In genomic region chr5:112119527-112119926, GRCh38 we compare ENCODE assay signal across 24 cellular contexts.
DNase-seq lines count a peak whose midpoint lies in the region; ATAC-seq, FAIRE-seq and TF ChIP-seq lines count a peak whose summit lies in the region.
"Had no signal": no experiment of that assay in that cellular context is flagged by ENCODE, and none has a peak within 500 bp of the region (broad histone marks: within the 10 kb centered on the region; RNA-seq: fewer than 3 reads in every experiment).

No MANE protein-coding gene starts in this region.

- BruUV-seq in HepG2 (replicated peaks; lab: Mats Ljungman, UMichigan): no TSS peak

- H3K4me3 ChIP-seq in HepG2 (replicated peaks in 1 of 3; ENCODE audit: insufficient read depth in 1 of 3, low read depth in 2 of 3, low read length in 3 of 3) (no peak overlapping the region), right lobe of liver (no peak overlapping the region)
- H3K4me3 ChIP-seq: A549, body of pancreas, lower lobe of right lung had no signal

- no peak for DNase-seq in HepG2 (ENCODE audit: low spot score)
- DNase-seq in right lobe of liver: no peak
- DNase-seq in KG1 (lab: John Stamatoyannopoulos, UW): peak; percentile 6
- peak; percentile 56 for DNase-seq in SIG-M5 (lab: John Stamatoyannopoulos, UW)
- DNase-seq in stimulated activated naive B cell treated with anti-CD40 and anti-IgM and Interleukin-4, amounts not matched to agents 10 μg/mL and 1 μg/mL and 100 μg/mL, for 72 hours: no peak
- no peak for DNase-seq in GM13977 (ENCODE audit: low spot score)
- DNase-seq in NCI-H1092 treated with DMSO at 0.1 percent for 48 hours (lab: John Stamatoyannopoulos, UW): no peak
- DNase-seq in cerebellar nuclear complex (lab: John Stamatoyannopoulos, UW): no peak
- DNase-seq: activated CD8-positive, alpha-beta memory T cell treated with anti-CD3 and anti-CD28 coated beads, Interleukin-2, amount 50 U/mL, for 48 hours; activated naive CD4-positive, alpha-beta T cell treated with anti-CD3 and anti-CD28 coated beads for 36 hours; body of pancreas; CD4-positive, alpha-beta T cell; cortex of kidney; EL; lower lobe of right lung; NCI-H345 had no signal

- TF ChIP-seq EP300 in HepG2 (IDR thresholded peaks at IDR 0.05; ENCODE audit: low read depth in 2 of 2, low read length in 2 of 2): no peak
- TF ChIP-seq EP300 in HepG2 (CRISPR knock-in tag; IDR thresholded peaks at IDR 0.05; ENCODE audit: borderline replicate concordance): no peak

- intact Hi-C loops in HepG2 (cut with micrococcal nuclease; ENCODE audit: unreplicated experiment) (no loop called here), right lobe of liver (cut with DNase I) (no loop called here)

- H3K4me1 ChIP-seq in HepG2 (ENCODE audit: insufficient read depth, low read length): no peaks in the 10 kb centered on the region
- H3K4me1 ChIP-seq in right lobe of liver: no peaks in the 10 kb centered on the region
- H3K4me1 ChIP-seq: A549, body of pancreas had no signal

- H3K36me3 ChIP-seq in HepG2 (replicated peaks in 1 of 2; ENCODE audit: control insufficient read depth in 1 of 2, insufficient read depth in 2 of 2, low read length in 2 of 2): no peaks in the 10 kb centered on the region
- no peaks in the 10 kb centered on the region for H3K36me3 ChIP-seq in right lobe of liver
- H3K36me3 ChIP-seq: lower lobe of right lung had no signal

- H2AFZ ChIP-seq in HepG2 (ENCODE audit: low read length): no peak overlapping the region

- no peaks in the 10 kb centered on the region for H3K79me2 ChIP-seq in HepG2 (ENCODE audit: insufficient read depth, low read length)

- peaks cover 0 to 9% of the 10 kb centered on the region in 2 donors for H3K9me3 Mint-ChIP-seq in stimulated activated naive B cell treated with anti-CD40 and anti-IgM and Interleukin-4, amounts not matched to agents 10 μg/mL and 1 μg/mL and 100 μg/mL, for 72 hours

- no peak overlapping the region for H3K4me2 ChIP-seq in HepG2 (ENCODE audit: low read depth, low read length)
- H3K4me2 ChIP-seq: A549 had no signal

- H3K27ac Mint-ChIP-seq in stimulated activated naive B cell treated with anti-CD40 and anti-IgM and Interleukin-4, amounts not matched to agents 10 μg/mL and 1 μg/mL and 100 μg/mL, for 72 hours: no peak overlapping the region
- H3K27ac Mint-ChIP-seq: activated naive CD4-positive, alpha-beta T cell treated with anti-CD3 and anti-CD28 coated beads for 36 hours; CD4-positive, alpha-beta T cell; progenitor cell of endocrine pancreas; stimulated activated naive CD8-positive, alpha-beta T cell treated with anti-CD3 and anti-CD28 coated beads, Interleukin-15, Interleukin-2, amounts not matched to agents 100 ng/mL and 50 ng/mL, for 24 hours; T-helper 1 cell treated with Interleukin-12 subunit alpha and Interleukin-12 subunit beta and Interleukin-4 antibody, amounts not matched to agents 30 μg/mL and 1 μg/mL, for 36 hours had no signal

- no peak for TF ChIP-seq RAD21 in HepG2 (CRISPR knock-in tag; IDR thresholded peaks at IDR 0.05)

- peaks cover 6 to 9% of the 10 kb centered on the region in 2 donors for H3K27me3 Mint-ChIP-seq in stimulated activated naive B cell treated with anti-CD40 and anti-IgM and Interleukin-4, amounts not matched to agents 10 μg/mL and 1 μg/mL and 100 μg/mL, for 72 hours

- no peak for FAIRE-seq in HepG2 (lab: Jason Lieb, UNC)
- FAIRE-seq: A549, urothelium cell line had no signal

- H3K36me3 Mint-ChIP-seq in stimulated activated naive B cell treated with anti-CD40 and anti-IgM and Interleukin-4, amounts not matched to agents 10 μg/mL and 1 μg/mL and 100 μg/mL, for 72 hours: no peaks in the 10 kb centered on the region

- no peak overlapping the region for H3K4me3 Mint-ChIP-seq in stimulated activated naive B cell treated with anti-CD40 and anti-IgM and Interleukin-4, amounts not matched to agents 10 μg/mL and 1 μg/mL and 100 μg/mL, for 72 hours
- H3K4me3 Mint-ChIP-seq: activated naive CD4-positive, alpha-beta T cell treated with anti-CD3 and anti-CD28 coated beads for 36 hours; CD4-positive, alpha-beta T cell; nephron; stimulated activated naive CD8-positive, alpha-beta T cell treated with anti-CD3 and anti-CD28 coated beads, Interleukin-15, Interleukin-2, amounts not matched to agents 100 ng/mL and 50 ng/mL, for 24 hours; T-helper 1 cell treated with Interleukin-12 subunit alpha and Interleukin-12 subunit beta and Interleukin-4 antibody, amounts not matched to agents 30 μg/mL and 1 μg/mL, for 36 hours had no signal

- no peaks in the 10 kb centered on the region for H4K20me1 ChIP-seq in HepG2 (ENCODE audit: insufficient read depth, low read length)

- POLR2A ChIA-PET in HepG2 (lab: Yijun Ruan, JAX): no interaction called here

- H3K27me3 ChIP-seq in HepG2 (ENCODE audit: control insufficient read depth in 1 of 2, insufficient read depth in 2 of 2, low read length in 2 of 2) (no peaks in the 10 kb centered on the region), right lobe of liver (no peaks in the 10 kb centered on the region)
- H3K27me3 ChIP-seq: body of pancreas had no signal

- CTCF ChIA-PET in HepG2 (lab: Yijun Ruan, JAX; ENCODE audit: low intra/inter-chr PET ratio, low total read pairs): no interaction called here

- H3K9ac ChIP-seq in HepG2 (ENCODE audit: insufficient read depth, low read depth, low read length): no peak overlapping the region

- no peaks in the 10 kb centered on the region for H3K9me3 ChIP-seq in HepG2 (ENCODE audit: low read length)
- H3K9me3 ChIP-seq in right lobe of liver: no peaks in the 10 kb centered on the region
- H3K9me3 ChIP-seq: A549, body of pancreas had no signal

- 3% methylated on average over 3 of the region's 3 CpGs for WGBS in HepG2 (ENCODE audit: low lambda C conversion rate)
- WGBS in right lobe of liver (ENCODE audit: insufficient coverage, low coverage, low lambda C conversion rate, missing lambda C conversion rate): 40% methylated on average over 3 of the region's 3 CpGs

- TF ChIP-seq POLR2A in HepG2 (IDR thresholded peaks at IDR 0.05; ENCODE audit: insufficient read depth in 1 of 2, low read depth in 2 of 2, low read length in 2 of 2) (no peak), right lobe of liver (IDR thresholded peaks at IDR 0.05) (no peak)

- no peak overlapping the region for H3K27ac ChIP-seq in HepG2 (ENCODE audit: extremely low read length, insufficient read depth, low read length)
- H3K27ac ChIP-seq in right lobe of liver: no peak overlapping the region
- H3K27ac ChIP-seq: A549, body of pancreas, epithelial cell of prostate, lower lobe of right lung had no signal

- peaks cover 8 to 21% of the 10 kb centered on the region in 2 donors for H3K4me1 Mint-ChIP-seq in stimulated activated naive B cell treated with anti-CD40 and anti-IgM and Interleukin-4, amounts not matched to agents 10 μg/mL and 1 μg/mL and 100 μg/mL, for 72 hours

- TF ChIP-seq CTCF in HepG2 (CRISPR knock-in tag; IDR thresholded peaks at IDR 0.05) (no peak), right lobe of liver (IDR thresholded peaks at IDR 0.05) (no peak), GM13977 (IDR thresholded peaks at IDR 0.05; ENCODE audit: extremely low read depth, insufficient read depth, missing control alignments) (no peak)

- in situ Hi-C loops in HepG2 (cut with HindIII; ENCODE audit: extremely low pct_ligation_motif_present, low pct_unique_long_range_greater_than_20kb) (no loop called here), GM13977 (cut with MboI; ENCODE audit: low pct_unique_long_range_greater_than_20kb, low sequenced_read_pairs, unreplicated experiment) (no loop called here)

- ATAC-seq in HepG2: peak; percentile 41; the same call in 1 of the 3 replicates
- no peak for ATAC-seq in right lobe of liver
- ATAC-seq in stimulated activated naive B cell treated with anti-CD40 and anti-IgM and Interleukin-4, amounts not matched to agents 10 μg/mL and 1 μg/mL and 100 μg/mL, for 72 hours (replicated peaks): peak; percentile 66 to 75
- ATAC-seq: body of pancreas, lower lobe of right lung, Panc1 had no signal

TF ChIP-seq in HepG2, 621 proteins besides CTCF, POLR2A, EP300 and RAD21 (continues in another document):
- TF ChIP-seq TFDP1 (CRISPR knock-in tag; IDR thresholded peaks at IDR 0.05; ENCODE audit: borderline replicate concordance): no peak
- TF ChIP-seq, protein P1, sequence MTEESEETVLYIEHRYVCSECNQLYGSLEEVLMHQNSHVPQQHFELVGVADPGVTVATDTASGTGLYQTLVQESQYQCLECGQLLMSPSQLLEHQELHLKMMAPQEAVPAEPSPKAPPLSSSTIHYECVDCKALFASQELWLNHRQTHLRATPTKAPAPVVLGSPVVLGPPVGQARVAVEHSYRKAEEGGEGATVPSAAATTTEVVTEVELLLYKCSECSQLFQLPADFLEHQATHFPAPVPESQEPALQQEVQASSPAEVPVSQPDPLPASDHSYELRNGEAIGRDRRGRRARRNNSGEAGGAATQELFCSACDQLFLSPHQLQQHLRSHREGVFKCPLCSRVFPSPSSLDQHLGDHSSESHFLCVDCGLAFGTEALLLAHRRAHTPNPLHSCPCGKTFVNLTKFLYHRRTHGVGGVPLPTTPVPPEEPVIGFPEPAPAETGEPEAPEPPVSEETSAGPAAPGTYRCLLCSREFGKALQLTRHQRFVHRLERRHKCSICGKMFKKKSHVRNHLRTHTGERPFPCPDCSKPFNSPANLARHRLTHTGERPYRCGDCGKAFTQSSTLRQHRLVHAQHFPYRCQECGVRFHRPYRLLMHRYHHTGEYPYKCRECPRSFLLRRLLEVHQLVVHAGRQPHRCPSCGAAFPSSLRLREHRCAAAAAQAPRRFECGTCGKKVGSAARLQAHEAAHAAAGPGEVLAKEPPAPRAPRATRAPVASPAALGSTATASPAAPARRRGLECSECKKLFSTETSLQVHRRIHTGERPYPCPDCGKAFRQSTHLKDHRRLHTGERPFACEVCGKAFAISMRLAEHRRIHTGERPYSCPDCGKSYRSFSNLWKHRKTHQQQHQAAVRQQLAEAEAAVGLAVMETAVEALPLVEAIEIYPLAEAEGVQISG (CRISPR knock-in tag; IDR thresholded peaks at IDR 0.05): no peak
- TF ChIP-seq THYN1 (CRISPR knock-in tag; IDR thresholded peaks at IDR 0.05; ENCODE audit: borderline replicate concordance, low read depth): no peak
- TF ChIP-seq SYNCRIP (IDR thresholded peaks at IDR 0.05; ENCODE audit: insufficient read depth, low read depth, low read length): no peak
- TF ChIP-seq KLF13 (CRISPR knock-in tag; IDR thresholded peaks at IDR 0.05): no peak

Comparison
In these comparisons a context has a peak if more than half of its experiments do, and no peak if none do; other contexts are left out.
1. ATAC-seq: peak in HepG2 (single experiment) and stimulated activated naive B cell treated with anti-CD40 and anti-IgM and Interleukin-4, amounts not matched to agents 10 μg/mL and 1 μg/mL and 100 μg/mL, for 72 hours (2 of 2); none in right lobe of liver (0 of 4).
2. DNase-seq: peak in KG1 (single experiment) and SIG-M5 (single experiment); none in HepG2 (single experiment), right lobe of liver (0 of 3), stimulated activated naive B cell treated with anti-CD40 and anti-IgM and Interleukin-4, amounts not matched to agents 10 μg/mL and 1 μg/mL and 100 μg/mL, for 72 hours (single experiment), GM13977 (single experiment), NCI-H1092 treated with DMSO at 0.1 percent for 48 hours (single experiment) and cerebellar nuclear complex (0 of 2).